11 cellular contexts compared by ENCODE assay signal in genomic region chr1:2393471-2393877, GRCh38. TPM values are rescaled to one million over a fixed set of nuclear protein-coding genes. Genes with fewer than 3 reads are reported as not detected.
DNase-seq lines count a peak whose midpoint lies in the region; ATAC-seq and TF ChIP-seq lines count a peak whose summit lies in the region.
"Had no signal": no experiment of that assay in that cellular context is flagged by ENCODE, and none has a peak within 500 bp of the region (broad histone marks: within the 10 kb centered on the region; RNA-seq: fewer than 3 reads in every experiment).

No MANE protein-coding gene starts in this region.

- TF ChIP-seq CTCF in fibroblast of lung (conservative IDR thresholded peaks at IDR 0.05 in 1 of 2, IDR thresholded peaks at IDR 0.05 in 1 of 2; ENCODE audit: low read depth in 1 of 2, low read length in 2 of 2), result no peak
- TF ChIP-seq CTCF in smooth muscle cell (IDR thresholded peaks at IDR 0.05; ENCODE audit: borderline replicate concordance, insufficient read depth, poor library complexity, severe bottlenecking), result no peak
- TF ChIP-seq CTCF in tibial artery (IDR thresholded peaks at IDR 0.05), result no peak

- H3F3A ChIP-seq in smooth muscle cell (ENCODE audit: low read depth), result peaks cover 3% of the 10 kb centered on the region

- DNase-seq in activated T-cell treated with anti-CD3 and anti-CD28 coated beads, Interleukin-2, amount 50 U/mL, for 4 hours, result no peak
- no peak for DNase-seq in activated T-cell treated with anti-CD3 and anti-CD28 coated beads, Interleukin-2, amount 50 U/mL, for 48 hours
- DNase-seq in T-cell (no peak), fibroblast of lung (ENCODE audit: low read depth in 2 of 2) (no peak), smooth muscle cell (lab: John Stamatoyannopoulos, UW; ENCODE audit: unreplicated experiment) (no peak), tibial artery (no peak), NCI-H1048 (lab: John Stamatoyannopoulos, UW) (no peak)
- DNase-seq: BE2C, NCI-H1694, SIG-M5 had no signal

- H3K27ac Mint-ChIP-seq in T-cell, result peak overlapping the region in 1 of 2 donors; percentile 39

- H3K4me3 ChIP-seq in fibroblast of lung (replicated peaks in 1 of 4; ENCODE audit: control extremely low read depth in 1 of 4, insufficient read depth in 1 of 4, low read depth in 3 of 4, low read length in 4 of 4) (peak overlapping the region in 2 of 4 experiments; percentile 90 to 93), smooth muscle cell (no peak overlapping the region), tibial artery (no peak overlapping the region)

- peak overlapping the region; percentile 90 for H3K4me3 Mint-ChIP-seq in activated T-cell treated with anti-CD3 and anti-CD28 coated beads, Interleukin-2, amount 50 U/mL, for 4 hours
- peak overlapping the region; percentile 84 to 88 (median 85) for H3K4me3 Mint-ChIP-seq in T-cell

- no peaks in the 10 kb centered on the region for H3K9me3 Mint-ChIP-seq in activated T-cell treated with anti-CD3 and anti-CD28 coated beads, Interleukin-2, amount 50 U/mL, for 4 hours
- H3K9me3 Mint-ChIP-seq in T-cell, result no peaks in the 10 kb centered on the region

- POLR2A ChIA-PET in T-cell (lab: Charles Lee), result interaction anchor here in 1 of 2 donors (0.6 kb wide), 1 partner anchor 205 kb away, joined by 10 read pairs; no protein-coding TSS in a partner anchor

- H3K9me3 ChIP-seq in fibroblast of lung (ENCODE audit: control insufficient read depth, insufficient read depth, low read depth, low read length) (no peaks in the 10 kb centered on the region), smooth muscle cell (replicated peaks; ENCODE audit: low read depth) (no peaks in the 10 kb centered on the region), tibial artery (no peaks in the 10 kb centered on the region)
- H3K9me3 ChIP-seq: BE2C had no signal

- peaks cover 12% of the 10 kb centered on the region for H3K4me1 ChIP-seq in fibroblast of lung (ENCODE audit: control insufficient read depth, extremely low read depth, insufficient read depth, low read length)
- H3K4me1 ChIP-seq in smooth muscle cell (ENCODE audit: low read depth), result peaks cover 6% of the 10 kb centered on the region
- peaks cover 4 to 45% (median 34%) of the 10 kb centered on the region in 4 donors for H3K4me1 ChIP-seq in tibial artery
- H3K4me1 ChIP-seq: BE2C had no signal

- peaks cover 18% of the 10 kb centered on the region for H3K36me3 Mint-ChIP-seq in activated T-cell treated with anti-CD3 and anti-CD28 coated beads, Interleukin-2, amount 50 U/mL, for 4 hours (ENCODE audit: insufficient read depth)
- peaks cover 15% of the 10 kb centered on the region for H3K36me3 Mint-ChIP-seq in T-cell

- peak overlapping the region; percentile 36 for H3K27ac ChIP-seq in fibroblast of lung (ENCODE audit: insufficient read depth, low read length)
- H3K27ac ChIP-seq in smooth muscle cell (ENCODE audit: low read depth), result no peak overlapping the region
- H3K27ac ChIP-seq in tibial artery, result no peak overlapping the region

- no peak overlapping the region for H3K9ac ChIP-seq in fibroblast of lung (ENCODE audit: insufficient read depth, low read length)
- H3K9ac ChIP-seq in smooth muscle cell (ENCODE audit: low read depth), result no peak overlapping the region

- H3K27me3 ChIP-seq in fibroblast of lung (ENCODE audit: control insufficient read depth, insufficient read depth, low read length) (no peaks in the 10 kb centered on the region), smooth muscle cell (ENCODE audit: low read depth) (no peaks in the 10 kb centered on the region), tibial artery (no peaks in the 10 kb centered on the region)
- H3K27me3 ChIP-seq: BE2C had no signal

- H4K20me1 ChIP-seq in fibroblast of lung (ENCODE audit: control insufficient read depth, extremely low read depth, insufficient read depth, low read length) (no peaks in the 10 kb centered on the region), smooth muscle cell (ENCODE audit: low read depth) (peaks cover 37% of the 10 kb centered on the region)

- H3K79me2 ChIP-seq in fibroblast of lung (ENCODE audit: control insufficient read depth, insufficient read depth, low read length) (peaks cover 59% of the 10 kb centered on the region), smooth muscle cell (ENCODE audit: low read depth) (peaks cover 79% of the 10 kb centered on the region)

- H3K27me3 Mint-ChIP-seq in activated T-cell treated with anti-CD3 and anti-CD28 coated beads, Interleukin-2, amount 50 U/mL, for 4 hours (ENCODE audit: low read depth), result no peaks in the 10 kb centered on the region
- no peaks in the 10 kb centered on the region for H3K27me3 Mint-ChIP-seq in T-cell

- ATAC-seq in activated T-cell treated with anti-CD3 and anti-CD28 coated beads, Interleukin-2, amount 50 U/mL, for 4 hours, result no peak
- ATAC-seq in T-cell (replicated peaks in 1 of 4) (no peak), HG03439 (IDR thresholded peaks at IDR 0.05; ENCODE audit: unreplicated experiment) (no peak)

- 96% methylated on average over 9 of the region's 9 CpGs for WGBS in smooth muscle cell (ENCODE audit: low lambda C conversion rate)

- H3K4me2 ChIP-seq in fibroblast of lung (ENCODE audit: extremely low read depth, insufficient read depth, low read length) (peak overlapping the region; percentile 94), smooth muscle cell (peak overlapping the region; percentile 96)

- H3K4me1 Mint-ChIP-seq in activated T-cell treated with anti-CD3 and anti-CD28 coated beads, Interleukin-2, amount 50 U/mL, for 4 hours (ENCODE audit: low read depth), result peaks cover 35% of the 10 kb centered on the region
- peaks cover 29 to 53% (median 45%) of the 10 kb centered on the region in 3 donors for H3K4me1 Mint-ChIP-seq in T-cell

- no peak overlapping the region for H2AFZ ChIP-seq in fibroblast of lung (ENCODE audit: low read length)
- no peak overlapping the region for H2AFZ ChIP-seq in smooth muscle cell (ENCODE audit: low read depth)

- intact Hi-C loops in tibial artery (cut with DNase I; ENCODE audit: low total_unique reads), result loop anchor here (5.0 kb wide), 2 partner anchors 134 to 164 kb away; partner anchors contain the start of genes PANK4 and TNFRSF14

- CTCF ChIA-PET in T-cell (lab: Charles Lee), result interaction anchor here in 1 of 2 donors (0.6 kb wide), 1 partner anchor 1018 kb away, joined by 3 read pairs; the partner anchor contains the start of gene AURKAIP1

- H3K36me3 ChIP-seq in fibroblast of lung (ENCODE audit: control insufficient read depth, insufficient read depth, low read length) (peaks cover 22% of the 10 kb centered on the region), smooth muscle cell (ENCODE audit: low read depth) (no peaks in the 10 kb centered on the region), tibial artery (peaks cover 23 to 57% (median 35%) of the 10 kb centered on the region in 3 donors)
- H3K36me3 ChIP-seq: BE2C had no signal

RNA-seq across cellular contexts. Expression of gene RER1, which starts 1.8 kb away (rescaled TPM):
- 100 to 1,000 TPM; 153 to 170 (median 170) TPM for total RNA-seq in activated T-cell treated with anti-CD3 and anti-CD28 coated beads, Interleukin-2, amount 50 U/mL, for 4 hours
- total RNA-seq in T-cell (100 to 1,000 TPM in 3 of 5 donors, 10 to 100 TPM in 2; 84.3 to 129 (median 125) TPM), fibroblast of lung (58.3 and 76.1 TPM in 2 replicates), smooth muscle cell (101 and 110 TPM in 2 replicates)
- polyA plus RNA-seq in fibroblast of lung (271 TPM in 2 replicates), smooth muscle cell (253 and 269 TPM in 2 replicates)
- polyA plus RNA-seq in fibroblast of lung (2012), result 197 and 217 TPM in 2 replicates
- polyA minus RNA-seq in fibroblast of lung (ENCODE audit: low replicate concordance), result 197 and 247 TPM in 2 replicates

RNA-seq across cellular contexts. Expression of gene MORN1, which starts 2.1 kb away (rescaled TPM):
- total RNA-seq in activated T-cell treated with anti-CD3 and anti-CD28 coated beads, Interleukin-2, amount 50 U/mL, for 4 hours, result 1 to 10 TPM; 6.4 to 7.0 (median 6.7) TPM
- total RNA-seq in T-cell (10 to 100 TPM in 3 of 5 donors, 1 to 10 TPM in 2; 8.2 to 17.5 (median 13.2) TPM), fibroblast of lung (10.3 and 10.6 TPM in 2 replicates), smooth muscle cell (3.2 and 4.9 TPM in 2 replicates)
- polyA plus RNA-seq in fibroblast of lung (3.5 and 3.9 TPM in 2 replicates), smooth muscle cell (6.2 and 7.3 TPM in 2 replicates)
- 3.6 and 4.3 TPM in 2 replicates for polyA plus RNA-seq in fibroblast of lung (2012)
- 7.6 and 8.1 TPM in 2 replicates for polyA minus RNA-seq in fibroblast of lung (ENCODE audit: low replicate concordance)

RNA-seq across cellular contexts. Expression of gene PEX10, which starts 18.9 kb away (rescaled TPM):
- 10 to 100 TPM; 23.4 to 23.6 (median 23.6) TPM for total RNA-seq in activated T-cell treated with anti-CD3 and anti-CD28 coated beads, Interleukin-2, amount 50 U/mL, for 4 hours
- 10 to 100 TPM; 11.7 to 13.2 (median 12.2) TPM for total RNA-seq in T-cell
- total RNA-seq in fibroblast of lung, result 31.6 and 33.4 TPM in 2 replicates
- 15.4 and 19.0 TPM in 2 replicates for polyA plus RNA-seq in fibroblast of lung
- polyA plus RNA-seq in fibroblast of lung (2012), result 16.0 and 24.6 TPM in 2 replicates
- polyA minus RNA-seq in fibroblast of lung (ENCODE audit: low replicate concordance), result 7.5 and 12.7 TPM in 2 replicates
- 10.2 and 14.0 TPM in 2 replicates for total RNA-seq in smooth muscle cell
- polyA plus RNA-seq in smooth muscle cell, result 20.3 and 28.1 TPM in 2 replicates
